Comparison of ENCODE assay signal across 18 cellular contexts in the genomic region with DNA sequence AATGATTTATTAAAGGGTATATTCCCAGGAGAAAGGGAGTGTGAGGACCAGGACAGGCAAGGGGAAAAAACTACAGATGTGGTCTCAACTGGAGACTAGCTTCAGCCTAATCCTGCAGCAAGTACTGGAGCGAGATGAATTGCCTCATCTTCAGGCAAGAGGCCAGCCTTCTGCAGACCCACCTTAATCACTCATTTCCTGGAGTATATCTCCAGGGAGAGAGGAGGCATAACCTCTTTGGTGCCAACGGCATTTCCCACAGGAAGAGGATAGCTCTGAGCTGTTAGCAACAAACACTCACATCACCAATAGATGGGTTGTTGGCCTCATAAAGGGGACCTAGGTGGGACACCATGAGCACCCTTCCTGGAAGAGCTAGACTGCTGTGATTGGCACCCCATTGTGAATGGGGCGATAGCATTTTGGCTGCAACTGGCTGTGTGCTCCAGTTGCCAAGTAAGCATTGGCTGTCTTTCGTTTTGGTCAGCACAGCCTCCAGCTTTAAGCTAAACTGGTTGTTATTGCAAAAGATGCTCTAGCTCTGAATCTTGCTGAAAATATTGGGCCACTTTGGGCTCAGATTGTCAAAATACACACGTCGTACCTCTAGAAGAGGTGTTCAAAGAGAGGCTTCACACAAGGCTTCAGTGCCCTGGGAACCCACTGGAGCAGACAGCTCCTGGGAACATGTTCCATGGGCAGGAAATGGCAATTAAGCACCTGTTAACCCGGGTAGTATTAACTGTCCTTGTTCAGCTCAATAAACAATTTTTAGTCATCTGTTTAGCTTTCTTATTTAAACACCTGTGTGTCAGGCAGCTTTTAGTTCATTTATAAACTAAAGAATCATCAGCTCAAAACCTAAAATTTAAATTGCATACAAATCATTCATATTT.
DNase-seq lines count a peak whose midpoint lies in the region; ATAC-seq, FAIRE-seq and TF ChIP-seq lines count a peak whose summit lies in the region.
"Had no signal": no experiment of that assay in that cellular context is flagged by ENCODE, and none has a peak within 500 bp of the region (broad histone marks: within the 10 kb centered on the region; RNA-seq: fewer than 3 reads in every experiment).

No MANE protein-coding gene starts in this region.

- ATAC-seq in right cardiac atrium (peak; percentile 51 to 96), GM18870 (IDR thresholded peaks at IDR 0.05; ENCODE audit: unreplicated experiment) (no peak)
- ATAC-seq: foreskin keratinocyte had no signal

- no peaks in the 10 kb centered on the region for H3K36me3 ChIP-seq in right atrium auricular region
- no peaks in the 10 kb centered on the region for H3K36me3 ChIP-seq in endothelial cell of umbilical vein (ENCODE audit: control insufficient read depth in 2 of 2, extremely low read depth in 1 of 2, insufficient read depth in 2 of 2, low read length in 2 of 2)
- H3K36me3 ChIP-seq in trophoblast cell (ENCODE audit: control insufficient read depth in 1 of 2, insufficient read depth in 2 of 2, low read length in 2 of 2), result no peaks in the 10 kb centered on the region
- H3K36me3 ChIP-seq: adrenal gland, HAP-1, suprapubic skin had no signal

- H3K79me2 ChIP-seq in endothelial cell of umbilical vein (ENCODE audit: control insufficient read depth, insufficient read depth, low read length) (no peaks in the 10 kb centered on the region), trophoblast cell (ENCODE audit: control insufficient read depth, insufficient read depth, low read length, poor library complexity) (no peaks in the 10 kb centered on the region)

- H2AK5ac ChIP-seq in trophoblast cell (ENCODE audit: low read length), result no peak overlapping the region

- no TSS peak for BruUV-seq in endothelial cell of umbilical vein (replicated peaks; lab: Mats Ljungman, UMichigan)

- H3K27ac ChIP-seq in right cardiac atrium (ENCODE audit: low read length), result no peak overlapping the region
- no peak overlapping the region for H3K27ac ChIP-seq in right atrium auricular region
- no peak overlapping the region for H3K27ac ChIP-seq in endothelial cell of umbilical vein (ENCODE audit: insufficient read depth, low read depth, low read length)
- no peak overlapping the region for H3K27ac ChIP-seq in trophoblast cell (ENCODE audit: low read depth, low read length)
- H3K27ac ChIP-seq: adrenal gland, foreskin keratinocyte, suprapubic skin had no signal

- no peak overlapping the region for H3K4me2 ChIP-seq in endothelial cell of umbilical vein (ENCODE audit: insufficient read depth, low read length)
- H3K4me2 ChIP-seq in trophoblast cell (ENCODE audit: low read length), result no peak overlapping the region

- no peak overlapping the region for H2BK120ac ChIP-seq in trophoblast cell (ENCODE audit: insufficient read depth, low read length, poor library complexity)

- peak in 2 of 3 donors; percentile 19 to 51 for DNase-seq in right cardiac atrium
- no peak for DNase-seq in right atrium auricular region (ENCODE audit: low spot score)
- DNase-seq in NCI-H226, result peak; percentile 92
- DNase-seq in endothelial cell of umbilical vein (ENCODE audit: low read depth, low spot score), result peak; percentile 28
- no peak for DNase-seq in trophoblast cell
- no peak for DNase-seq in CD1c-positive myeloid dendritic cell (ENCODE audit: extremely low spot score)
- DNase-seq in SK-N-DZ (ENCODE audit: low spot score), result no peak
- DNase-seq: activated CD4-positive, alpha-beta T cell treated with anti-CD3 and anti-CD28 coated beads, Interleukin-2, amount 10 ng/mL, durations not matched to agents 7 days and 5 days; foreskin keratinocyte; Karpas-422; mesenchymal stem cell; NCI-H524; SHP77; T-helper 9 cell had no signal

- CTCF ChIA-PET in endothelial cell of umbilical vein (lab: Charles Lee), result interaction anchor here (0.9 to 1.2 kb wide), 3 partner anchors 11 to 377 kb away, joined by 3 to 4 read pairs (median 3); no protein-coding TSS in a partner anchor

- H3K4me1 ChIP-seq in right cardiac atrium (ENCODE audit: control insufficient read depth, insufficient read depth, low read length) (peaks cover 2% of the 10 kb centered on the region), right atrium auricular region (no peaks in the 10 kb centered on the region), endothelial cell of umbilical vein (ENCODE audit: control insufficient read depth, extremely low read depth, insufficient read depth, low read length) (peaks cover 3% of the 10 kb centered on the region), trophoblast cell (ENCODE audit: control insufficient read depth in 1 of 2, insufficient read depth in 2 of 2, low read length in 2 of 2) (no peaks in the 10 kb centered on the region)
- H3K4me1 ChIP-seq: adrenal gland, foreskin keratinocyte, HAP-1, suprapubic skin had no signal

- dilution Hi-C loops in endothelial cell of umbilical vein (cut with MboI; ENCODE audit: extremely low pct_ligation_motif_present, low sequenced_read_pairs), result no loop called here

- H3K18ac ChIP-seq in trophoblast cell (ENCODE audit: low read length), result no peak overlapping the region

- no peak overlapping the region for H3K14ac ChIP-seq in trophoblast cell (ENCODE audit: low read length)

- no peak overlapping the region for H3K4ac ChIP-seq in trophoblast cell (ENCODE audit: low read depth, low read length)

- H3K23ac ChIP-seq in trophoblast cell (ENCODE audit: low read length), result no peak overlapping the region

- no peak overlapping the region for H4K91ac ChIP-seq in trophoblast cell (ENCODE audit: low read depth, low read length)

- no peak overlapping the region for H3K9ac ChIP-seq in endothelial cell of umbilical vein (replicated peaks; ENCODE audit: extremely low read depth, insufficient read depth, low read length)
- no peak overlapping the region for H3K9ac ChIP-seq in trophoblast cell (ENCODE audit: low read length)

- H4K12ac ChIP-seq in trophoblast cell (ENCODE audit: low read depth, low read length), result no peak overlapping the region

- H2AFZ ChIP-seq in endothelial cell of umbilical vein (ENCODE audit: low read depth, low read length) (no peak overlapping the region), trophoblast cell (ENCODE audit: insufficient read depth, low read length, poor library complexity) (no peak overlapping the region)

- H2BK5ac ChIP-seq in trophoblast cell (ENCODE audit: low read depth, low read length, poor library complexity), result no peak overlapping the region

- intact Hi-C loops in right cardiac atrium (cut with DNase I), result no loop called here
- intact Hi-C loops in endothelial cell of umbilical vein (cut with micrococcal nuclease), result no loop called here

- no peak overlapping the region for H3K4me3 ChIP-seq in right cardiac atrium (ENCODE audit: low read length)
- H3K4me3 ChIP-seq in right atrium auricular region, result no peak overlapping the region
- no peak overlapping the region for H3K4me3 ChIP-seq in endothelial cell of umbilical vein (replicated peaks in 1 of 3; ENCODE audit: insufficient read depth in 1 of 3, low read depth in 1 of 3, low read length in 3 of 3)
- H3K4me3 ChIP-seq in trophoblast cell (ENCODE audit: low read depth, low read length), result no peak overlapping the region
- H3K4me3 ChIP-seq: adrenal gland, HAP-1, suprapubic skin had no signal

- no peak for FAIRE-seq in endothelial cell of umbilical vein (lab: Jason Lieb, UNC)

- no peak for TF ChIP-seq POLR2A in endothelial cell of umbilical vein (IDR thresholded peaks at IDR 0.05; ENCODE audit: low read depth, low read length)

- H3K9me3 ChIP-seq in right cardiac atrium (ENCODE audit: control insufficient read depth, low read length), result no peaks in the 10 kb centered on the region
- no peaks in the 10 kb centered on the region for H3K9me3 ChIP-seq in right atrium auricular region
- H3K9me3 ChIP-seq in endothelial cell of umbilical vein (replicated peaks; ENCODE audit: control insufficient read depth, insufficient read depth, low read length), result no peaks in the 10 kb centered on the region
- H3K9me3 ChIP-seq in trophoblast cell (ENCODE audit: insufficient read depth, low read depth, low read length), result no peaks in the 10 kb centered on the region
- H3K9me3 ChIP-seq: adrenal gland, HAP-1, suprapubic skin had no signal

- no peaks in the 10 kb centered on the region for H3K9me1 ChIP-seq in endothelial cell of umbilical vein (replicated peaks; ENCODE audit: control insufficient read depth, extremely low read depth, insufficient read depth, low read length)

- POLR2A ChIA-PET in endothelial cell of umbilical vein (lab: Charles Lee), result no interaction called here

- no peaks in the 10 kb centered on the region for H4K20me1 ChIP-seq in endothelial cell of umbilical vein (replicated peaks; ENCODE audit: control insufficient read depth, extremely low read depth, insufficient read depth, low read length)

- H2BK12ac ChIP-seq in trophoblast cell (ENCODE audit: low read length), result no peak overlapping the region

- no peaks in the 10 kb centered on the region for H3K79me1 ChIP-seq in trophoblast cell (ENCODE audit: low read length)

- 48% methylated on average over 7 of the region's 7 CpGs for WGBS in right cardiac atrium
- no CpG with 5 or more reads among the region's 7 CpGs for WGBS in trophoblast cell (ENCODE audit: extremely low coverage, insufficient coverage, insufficient read length)

- TF ChIP-seq CTCF in right atrium auricular region (IDR thresholded peaks at IDR 0.05), result no peak
- TF ChIP-seq CTCF in endothelial cell of umbilical vein (IDR thresholded peaks at IDR 0.05; ENCODE audit: extremely low read depth in 1 of 2, insufficient read depth in 1 of 2, low read depth in 1 of 2, low read length in 2 of 2), result no peak

- H3K27me3 ChIP-seq in right cardiac atrium (ENCODE audit: control insufficient read depth, insufficient read depth), result no peaks in the 10 kb centered on the region
- no peaks in the 10 kb centered on the region for H3K27me3 ChIP-seq in right atrium auricular region
- H3K27me3 ChIP-seq in endothelial cell of umbilical vein (ENCODE audit: control insufficient read depth in 2 of 2, insufficient read depth in 2 of 2, low read length in 2 of 2), result no peaks in the 10 kb centered on the region
- no peaks in the 10 kb centered on the region for H3K27me3 ChIP-seq in trophoblast cell (ENCODE audit: insufficient read depth, low read length)
- H3K27me3 ChIP-seq: adrenal gland, foreskin keratinocyte, suprapubic skin had no signal

- H4K8ac ChIP-seq in trophoblast cell (ENCODE audit: low read depth, low read length), result no peak overlapping the region

TF ChIP-seq in endothelial cell of umbilical vein, 7 proteins besides CTCF, POLR2A, EP300 and RAD21 (continues in another document):
- TF ChIP-seq EZH2 (IDR thresholded peaks at IDR 0.05; ENCODE audit: borderline replicate concordance, low read depth, low read length, severe bottlenecking), result no peak
- TF ChIP-seq MYC (IDR thresholded peaks at IDR 0.05; ENCODE audit: low read depth, low read length), result no peak
- TF ChIP-seq JUN (IDR thresholded peaks at IDR 0.05; ENCODE audit: borderline replicate concordance, insufficient read depth, insufficient read length, low read depth), result no peak
- TF ChIP-seq GATA2 (IDR thresholded peaks at IDR 0.05; ENCODE audit: insufficient read depth, insufficient read length, low read depth, low read length), result no peak
- TF ChIP-seq, protein P1, sequence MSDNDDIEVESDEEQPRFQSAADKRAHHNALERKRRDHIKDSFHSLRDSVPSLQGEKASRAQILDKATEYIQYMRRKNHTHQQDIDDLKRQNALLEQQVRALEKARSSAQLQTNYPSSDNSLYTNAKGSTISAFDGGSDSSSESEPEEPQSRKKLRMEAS (IDR thresholded peaks at IDR 0.05; ENCODE audit: insufficient read depth, insufficient read length), result no peak

Comparison
In these comparisons a context has a peak if more than half of its experiments do, and no peak if none do; other contexts are left out.
1. DNase-seq: peak in right cardiac atrium (2 of 3), NCI-H226 (single experiment) and endothelial cell of umbilical vein (single experiment); none in right atrium auricular region (single experiment), trophoblast cell (0 of 2), CD1c-positive myeloid dendritic cell (single experiment) and SK-N-DZ (single experiment).